In the genomic region with DNA sequence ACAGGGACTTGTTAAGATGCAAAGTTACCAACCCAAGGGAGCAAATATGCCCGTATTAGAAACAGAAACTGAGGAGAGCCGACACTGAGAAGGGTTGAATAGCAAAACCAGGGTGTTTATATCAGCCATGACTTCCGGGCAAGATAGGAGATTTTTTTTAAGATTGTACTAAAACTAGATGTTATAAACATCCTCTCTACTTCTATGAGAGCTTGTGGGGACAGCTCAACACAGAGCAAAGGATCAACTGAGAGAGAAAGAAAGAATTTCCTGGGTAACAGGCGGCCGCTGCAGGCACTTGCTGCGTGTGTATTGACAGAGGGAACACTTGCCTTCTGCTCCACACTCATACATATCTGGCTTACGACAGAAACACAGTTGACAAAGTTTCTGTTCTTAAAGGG, we compare ENCODE assay signal across 9 cellular contexts. TPM values are rescaled to one million over a fixed set of nuclear protein-coding genes. Genes with fewer than 3 reads are reported as not detected.
A peak's percentile ranks its signal among the peaks of the same experiment; 100 is the strongest.
DNase-seq lines count a peak whose midpoint lies in the region; ATAC-seq lines count a peak whose summit lies in the region.
"Had no signal": no experiment of that assay in that cellular context is flagged by ENCODE, and none has a peak within 500 bp of the region (broad histone marks: within the 10 kb centered on the region; RNA-seq: fewer than 3 reads in every experiment).

No MANE protein-coding gene starts in this region.

- DNase-seq in naive thymus-derived CD8-positive, alpha-beta T cell, result peak in 1 of 10 donors; percentile 10
- no peak for DNase-seq in stimulated activated CD4-positive, alpha-beta T cell treated with anti-CD3 and anti-CD28 coated beads, Interleukin-4, amount 100 ng/mL, for 4 hours
- DNase-seq in ACHN (no peak), NCI-H146 treated with DMSO at 0.1 percent for 48 hours (lab: John Stamatoyannopoulos, UW; ENCODE audit: unreplicated experiment) (no peak)
- DNase-seq: GF-D8 had no signal

- peaks cover 0 to 10% (median 2%) of the 10 kb centered on the region in 3 donors for H3K36me3 Mint-ChIP-seq in naive thymus-derived CD8-positive, alpha-beta T cell

- H3K27ac Mint-ChIP-seq in naive thymus-derived CD8-positive, alpha-beta T cell, result peak overlapping the region in 9 of 10 donors; percentile 7 to 88 (median 61)

- POLR2A ChIA-PET in naive thymus-derived CD8-positive, alpha-beta T cell (lab: Charles Lee), result interaction anchor here (0.6 kb wide), 1 partner anchor 10 kb away, joined by 3 read pairs; no protein-coding TSS in a partner anchor

- ATAC-seq in GM18867 (IDR thresholded peaks at IDR 0.05; ENCODE audit: unreplicated experiment) (peak; percentile 83), HG02759 (IDR thresholded peaks at IDR 0.05; ENCODE audit: unreplicated experiment) (peak; percentile 52), HG03521 (IDR thresholded peaks at IDR 0.05; ENCODE audit: unreplicated experiment) (no peak)
- peak; percentile 59 to 67 for ATAC-seq in activated CD4-positive, CD25-positive, alpha-beta regulatory T cell treated with anti-CD3 and anti-CD28 coated beads, Interleukin-2, amount 50 U/mL, for 24 hours
- peak; percentile 37 to 46 for ATAC-seq in naive thymus-derived CD8-positive, alpha-beta T cell

- peaks cover 0 to 24% (median 8%) of the 10 kb centered on the region in 9 donors for H3K9me3 Mint-ChIP-seq in naive thymus-derived CD8-positive, alpha-beta T cell

- peak overlapping the region in 9 of 10 donors; percentile 2 to 77 (median 59) for H3K4me3 Mint-ChIP-seq in naive thymus-derived CD8-positive, alpha-beta T cell

- in situ Hi-C loops in ACHN (cut with HindIII; ENCODE audit: low pct_ligation_motif_present, low pct_unique_long_range_greater_than_20kb, low sequenced_read_pairs), result no loop called here

- peaks cover 0 to 3% (median 1%) of the 10 kb centered on the region in 4 donors for H3K4me1 Mint-ChIP-seq in naive thymus-derived CD8-positive, alpha-beta T cell

- peaks cover 4 to 11% (median 5%) of the 10 kb centered on the region in 5 donors for H3K27me3 Mint-ChIP-seq in naive thymus-derived CD8-positive, alpha-beta T cell

RNA-seq across cellular contexts. Expression of gene FBXW7, which starts 49.1 kb away (rescaled TPM):
- total RNA-seq in naive thymus-derived CD8-positive, alpha-beta T cell, result 100 to 1,000 TPM; 110 to 126 TPM
- 10 to 100 TPM; 30.0 to 41.4 (median 31.5) TPM for polyA plus RNA-seq in naive thymus-derived CD8-positive, alpha-beta T cell
